ENCODE assay signal across 10 cellular contexts in genomic region chr1:65793359-65793732, GRCh38. TPM values are rescaled to one million over a fixed set of nuclear protein-coding genes. Genes with fewer than 3 reads are reported as not detected.
DNase-seq lines count a peak whose midpoint lies in the region; ATAC-seq and TF ChIP-seq lines count a peak whose summit lies in the region.
"Had no signal": no experiment of that assay in that cellular context is flagged by ENCODE, and none has a peak within 500 bp of the region (broad histone marks: within the 10 kb centered on the region; RNA-seq: fewer than 3 reads in every experiment).

No MANE protein-coding gene starts in this region.

- ATAC-seq in GM18873 (IDR thresholded peaks at IDR 0.05; ENCODE audit: low FRiP score, unreplicated experiment), result no peak
- no peak for ATAC-seq in GM21367 (IDR thresholded peaks at IDR 0.05; ENCODE audit: unreplicated experiment)
- no peak for ATAC-seq in GM21381 (IDR thresholded peaks at IDR 0.05; ENCODE audit: unreplicated experiment)

- TF ChIP-seq RAD21 in neural cell (conservative IDR thresholded peaks at IDR 0.05), result no peak

- H3K9me3 ChIP-seq in HUES6 (ENCODE audit: control insufficient read depth, insufficient read depth, low read depth, low read length) (peaks cover 4% of the 10 kb centered on the region; the same call in 1 of the 2 replicates), esophagus muscularis mucosa (peaks cover 0 to 15% (median 10%) of the 10 kb centered on the region in 4 donors), neural cell (ENCODE audit: low read length) (no peaks in the 10 kb centered on the region)

- peaks cover 69% of the 10 kb centered on the region for H3K27me3 ChIP-seq in HUES6 (ENCODE audit: control insufficient read depth, insufficient read depth, low read length)
- peaks cover 0 to 53% (median 3%) of the 10 kb centered on the region in 4 donors for H3K27me3 ChIP-seq in esophagus muscularis mucosa
- H3K27me3 ChIP-seq in neural cell (ENCODE audit: insufficient read depth, low read depth, low read length), result peaks cover 28% of the 10 kb centered on the region

- no peak overlapping the region for H3K27ac ChIP-seq in HUES6 (ENCODE audit: low read depth, low read length)
- no peak overlapping the region for H3K27ac ChIP-seq in esophagus muscularis mucosa (replicated peaks in 1 of 4)
- peak overlapping the region; percentile 62 for H3K27ac ChIP-seq in neural cell (ENCODE audit: low read length)

- H4K20me1 ChIP-seq in neural cell (ENCODE audit: insufficient read depth), result no peaks in the 10 kb centered on the region

- H3K9ac ChIP-seq in HUES6 (ENCODE audit: low read length) (peak overlapping the region; percentile 15), neural cell (ENCODE audit: low read length) (peak overlapping the region; percentile 73)

- no peaks in the 10 kb centered on the region for H3K79me2 ChIP-seq in neural cell (replicated peaks; ENCODE audit: insufficient read depth, low read length)

- H3K4me3 ChIP-seq in HUES6 (ENCODE audit: low read depth, low read length), result peak overlapping the region; percentile 70
- H3K4me3 ChIP-seq in esophagus muscularis mucosa, result peak overlapping the region; percentile 33 to 47 (median 41)
- H3K4me3 ChIP-seq in neural cell (ENCODE audit: low read length), result peak overlapping the region; percentile 80

- no peaks in the 10 kb centered on the region for H3K9me2 ChIP-seq in neural cell (ENCODE audit: insufficient read depth, low read length)

- intact Hi-C loops in esophagus muscularis mucosa (cut with DNase I), result no loop called here

- H3K4me1 ChIP-seq in HUES6 (ENCODE audit: control insufficient read depth, insufficient read depth, low read length) (peaks cover 10% of the 10 kb centered on the region; the same call in 1 of the 2 replicates), esophagus muscularis mucosa (peaks cover 0 to 18% (median 16%) of the 10 kb centered on the region in 4 donors)

- WGBS in esophagus muscularis mucosa, result 7% methylated on average over 20 of the region's 20 CpGs

- TF ChIP-seq EP300 in esophagus muscularis mucosa (IDR thresholded peaks at IDR 0.05) (no peak), neural cell (conservative IDR thresholded peaks at IDR 0.05; ENCODE audit: poor library complexity, severe bottlenecking) (no peak)

- TF ChIP-seq CTCF in esophagus muscularis mucosa (IDR thresholded peaks at IDR 0.05) (no peak), neural cell (IDR thresholded peaks at IDR 0.05; ENCODE audit: poor library complexity, severe bottlenecking) (no peak)

- H3F3A ChIP-seq in neural cell (ENCODE audit: insufficient read depth, low read length, poor library complexity, severe bottlenecking), result no peaks in the 10 kb centered on the region

- H2AFZ ChIP-seq in neural cell (ENCODE audit: low read depth, low read length), result peak overlapping the region; percentile 67

- peak overlapping the region; percentile 66 for H3K4me2 ChIP-seq in neural cell (ENCODE audit: low read length)

- peak; percentile 80 for DNase-seq in COLO668 (lab: John Stamatoyannopoulos, UW; ENCODE audit: unreplicated experiment)
- no peak for DNase-seq in esophagus muscularis mucosa (ENCODE audit: extremely low spot score)
- DNase-seq in foreskin melanocyte, result no peak
- DNase-seq: activated T-cell treated with anti-CD3 and anti-CD28 coated beads, Interleukin-2, amount 50 U/mL, for 24 hours; immature natural killer cell had no signal

- no peaks in the 10 kb centered on the region for H3K36me3 ChIP-seq in HUES6 (ENCODE audit: control insufficient read depth, insufficient read depth, low read length)
- H3K36me3 ChIP-seq in esophagus muscularis mucosa, result no peaks in the 10 kb centered on the region
- H3K36me3 ChIP-seq in neural cell (ENCODE audit: insufficient read depth, low read length), result no peaks in the 10 kb centered on the region

- no peak for TF ChIP-seq POLR2A in esophagus muscularis mucosa (IDR thresholded peaks at IDR 0.05; ENCODE audit: low read depth)

TF ChIP-seq in neural cell, 6 proteins besides CTCF, POLR2A, EP300 and RAD21:
- no peak for TF ChIP-seq EZH2 (IDR thresholded peaks at IDR 0.05; ENCODE audit: borderline replicate concordance, insufficient read depth, low read length, poor library complexity, severe bottlenecking)

RNA-seq across cellular contexts. Expression of gene PDE4B, which starts 0.7 kb away (rescaled TPM):
- 10 to 100 TPM in 1 of 4 donors, 1 to 10 TPM in 3; 3.7 to 16.6 (median 5.1) TPM for total RNA-seq in esophagus muscularis mucosa
- polyA plus RNA-seq in neural cell, result 135 and 139 TPM in 2 replicates
- polyA minus RNA-seq in neural cell, result 293 and 321 TPM in 2 replicates
